In genomic region chrX:103920515-103920914, GRCh38 we compare ENCODE assay signal across 8 cellular contexts. TPM values are rescaled to one million over a fixed set of nuclear protein-coding genes. Genes with fewer than 3 reads are reported as not detected.
DNase-seq lines count a peak whose midpoint lies in the region; ATAC-seq and TF ChIP-seq lines count a peak whose summit lies in the region.
"Not testable (repeated sequence)": the region's sequence is repeated elsewhere in the genome, so short reads cannot be mapped to it uniquely, and the experiment has no call there.

No MANE protein-coding gene starts in this region.

- peak overlapping the region; percentile 20; the same call in 1 of the 2 replicates for H3K27ac ChIP-seq in DND-41 (ENCODE audit: low read length)

- H3K9me3 ChIP-seq in DND-41 (ENCODE audit: insufficient read depth, low read length, severe bottlenecking), result not testable (repeated sequence)

- H3K4me3 Mint-ChIP-seq in activated T-helper 17 cell treated with anti-CD3 and anti-CD28 coated beads, Interleukin-2, amount 50 U/mL, for 72 hours, result peak overlapping the region; percentile 96
- H3K4me3 Mint-ChIP-seq in neural crest cell, result peak overlapping the region; percentile 19

- peak overlapping the region; percentile 79 for H3K4me2 ChIP-seq in DND-41 (ENCODE audit: insufficient read depth, low read length)

- not testable (repeated sequence) for H3K4me1 Mint-ChIP-seq in activated T-helper 17 cell treated with anti-CD3 and anti-CD28 coated beads, Interleukin-2, amount 50 U/mL, for 72 hours
- H3K4me1 Mint-ChIP-seq in neural crest cell, result peaks cover 15% of the 10 kb centered on the region

- H3K36me3 ChIP-seq in DND-41 (ENCODE audit: insufficient read depth, low read length), result not testable (repeated sequence)

- not testable (repeated sequence) for DNase-seq in DND-41; neural crest cell (ENCODE audit: low read depth, low spot score)
- peak; percentile 3 for DNase-seq in NCI-H1092 treated with DMSO at 0.1 percent for 48 hours (lab: John Stamatoyannopoulos, UW)

- TF ChIP-seq CTCF in DND-41 (IDR thresholded peaks at IDR 0.05; ENCODE audit: borderline replicate concordance, extremely low read depth, low read length, poor library complexity, severe bottlenecking); neural crest cell (conservative IDR thresholded peaks at IDR 0.05): not testable (repeated sequence)

- not testable (repeated sequence) for H3K27me3 ChIP-seq in DND-41 (ENCODE audit: insufficient read depth, low read length, poor library complexity)

- not testable (repeated sequence) for H3K27me3 Mint-ChIP-seq in activated T-helper 17 cell treated with anti-CD3 and anti-CD28 coated beads, Interleukin-2, amount 50 U/mL, for 72 hours; neural crest cell (ENCODE audit: low read depth)

- peak overlapping the region in 1 of 2 experiments; percentile 81; a peak in 2 of 4 replicates for H3K4me3 ChIP-seq in DND-41 (ENCODE audit: low read depth in 1 of 2, low read length in 2 of 2)

- H3K9ac ChIP-seq in DND-41 (ENCODE audit: low read depth, low read length), result peak overlapping the region; percentile 83; the same call in 1 of the 2 replicates

- H3K4me1 ChIP-seq in DND-41 (ENCODE audit: insufficient read depth, low read length), result peaks cover 31% of the 10 kb centered on the region

- not testable (repeated sequence) for ATAC-seq in DND-41 (ENCODE audit: insufficient read depth, low read depth)
- peak; percentile 42 for ATAC-seq in GM18868 (IDR thresholded peaks at IDR 0.05; ENCODE audit: unreplicated experiment)
- peak; percentile 41 for ATAC-seq in GM21423 (IDR thresholded peaks at IDR 0.05; ENCODE audit: unreplicated experiment)
- peak; percentile 42 for ATAC-seq in HG02840 (IDR thresholded peaks at IDR 0.05; ENCODE audit: low FRiP score, unreplicated experiment)
- ATAC-seq in HG03280 (IDR thresholded peaks at IDR 0.05; ENCODE audit: unreplicated experiment), result peak; percentile 32
- ATAC-seq in activated T-helper 17 cell treated with anti-CD3 and anti-CD28 coated beads, Interleukin-2, amount 50 U/mL, for 72 hours (replicated peaks), result peak; percentile 21

- H4K20me1 ChIP-seq in DND-41 (ENCODE audit: insufficient read depth, low read length), result not testable (repeated sequence)

- peaks cover 51% of the 10 kb centered on the region for H3K79me2 ChIP-seq in DND-41 (ENCODE audit: insufficient read depth, low read length)

- not testable (repeated sequence) for H2AFZ ChIP-seq in DND-41 (ENCODE audit: low read depth, low read length)

- H3K36me3 Mint-ChIP-seq in activated T-helper 17 cell treated with anti-CD3 and anti-CD28 coated beads, Interleukin-2, amount 50 U/mL, for 72 hours (ENCODE audit: low read depth); neural crest cell (ENCODE audit: low read depth): not testable (repeated sequence)

- H3K27ac Mint-ChIP-seq in activated T-helper 17 cell treated with anti-CD3 and anti-CD28 coated beads, Interleukin-2, amount 50 U/mL, for 72 hours; neural crest cell (ENCODE audit: unreplicated experiment): not testable (repeated sequence)

- not testable (repeated sequence) for H3K9me3 Mint-ChIP-seq in activated T-helper 17 cell treated with anti-CD3 and anti-CD28 coated beads, Interleukin-2, amount 50 U/mL, for 72 hours; neural crest cell

RNA-seq across cellular contexts. Expression of gene TMSB15B, which starts 41.9 kb away (rescaled TPM):
- 10 to 100 TPM in 1 of 2 donors, 1 to 10 TPM in 1; 9.0 to 11.1 TPM for total RNA-seq in activated T-helper 17 cell treated with anti-CD3 and anti-CD28 coated beads, Interleukin-2, amount 50 U/mL, for 72 hours
- 36.8 and 40.7 TPM in 2 replicates for total RNA-seq in neural crest cell
